Comparison of ENCODE assay signal across 1 cellular context in the genomic region with DNA sequence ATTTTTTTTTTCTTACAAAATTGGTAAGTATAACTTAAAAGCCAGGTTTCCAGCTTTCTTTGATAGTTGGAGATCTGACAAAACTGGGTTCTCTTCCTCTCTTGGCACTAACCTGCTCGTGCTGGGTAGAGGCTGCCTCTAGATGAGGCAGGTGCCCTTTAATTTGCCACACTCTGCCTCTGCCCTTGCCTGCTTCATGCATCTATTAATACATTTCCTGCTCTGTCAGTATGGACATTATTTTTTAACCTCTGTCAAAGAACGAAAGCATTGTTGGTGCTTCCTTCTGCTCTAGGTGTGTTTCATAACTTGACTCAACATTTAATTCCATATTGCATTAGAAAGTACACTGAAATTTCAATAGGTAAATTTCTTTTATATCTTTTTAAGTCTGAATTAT.
TF ChIP-seq lines count a peak whose summit lies in the region.

No MANE protein-coding gene starts in this region.

TF ChIP-seq in IMR-90, 13 proteins besides CTCF, POLR2A, EP300 and RAD21:
- TF ChIP-seq MAZ (IDR thresholded peaks at IDR 0.05; ENCODE audit: borderline replicate concordance, low read depth, low read length) (no peak), MAFK (IDR thresholded peaks at IDR 0.05; ENCODE audit: low read depth, low read length) (no peak), USF2 (IDR thresholded peaks at IDR 0.05; ENCODE audit: low read depth, low read length) (no peak), MXI1 (IDR thresholded peaks at IDR 0.05; ENCODE audit: borderline replicate concordance, low read depth, low read length) (no peak), CHD1 (IDR thresholded peaks at IDR 0.05; ENCODE audit: low read depth, low read length) (no peak), ELK1 (IDR thresholded peaks at IDR 0.05; ENCODE audit: borderline replicate concordance, low read depth, low read length) (no peak), BHLHE40 (IDR thresholded peaks at IDR 0.05; ENCODE audit: low read depth, low read length) (no peak), CEBPB (IDR thresholded peaks at IDR 0.05; ENCODE audit: low read depth, low read length) (no peak), FOS (IDR thresholded peaks at IDR 0.05; ENCODE audit: low read depth, low read length) (no peak), SMC3 (IDR thresholded peaks at IDR 0.05; ENCODE audit: low read depth, low read length) (no peak), RCOR1 (IDR thresholded peaks at IDR 0.05; ENCODE audit: insufficient replicate concordance, low read length) (no peak), NFE2L2 (IDR thresholded peaks at IDR 0.05; ENCODE audit: low read depth, low read length) (no peak), RFX5 (IDR thresholded peaks at IDR 0.05; ENCODE audit: low read depth, low read length) (no peak)
